Comparison of ENCODE assay signal across 1 cellular context in genomic region chr1:41516168-41516961, GRCh38.
TF ChIP-seq lines count a peak whose summit lies in the region.

No MANE protein-coding gene starts in this region.

TF ChIP-seq in SK-N-SH, 30 proteins besides CTCF, POLR2A, EP300 and RAD21 (continued from another document):
- TF ChIP-seq REST (IDR thresholded peaks at IDR 0.05; ENCODE audit: low read depth, low read length) (peak; percentile 92), GATA2 (CRISPR knock-in tag; IDR thresholded peaks at IDR 0.05) (no peak), MAX (IDR thresholded peaks at IDR 0.05; ENCODE audit: low read depth) (peak; percentile 24; the same call in 1 of the 2 replicates), USF2 (IDR thresholded peaks at IDR 0.05; ENCODE audit: borderline replicate concordance, low read depth, low read length) (no peak), IRF3 (IDR thresholded peaks at IDR 0.05; ENCODE audit: low read depth, low read length) (no peak), FOXM1 (IDR thresholded peaks at IDR 0.05; ENCODE audit: low read depth) (no peak), CHD2 (IDR thresholded peaks at IDR 0.05; ENCODE audit: low read length, partially characterized antibody) (peak; percentile 14), POLR2AphosphoS5 (IDR thresholded peaks at IDR 0.05; ENCODE audit: low read depth, low read length) (no peak), ELF1 (IDR thresholded peaks at IDR 0.05) (no peak), USF1 (IDR thresholded peaks at IDR 0.05; ENCODE audit: borderline replicate concordance, low read depth) (no peak), RCOR1 (IDR thresholded peaks at IDR 0.05; ENCODE audit: low read length) (0 out of 2 replicates have a peak, but pooled peaks have one; percentile 37), SIN3A (IDR thresholded peaks at IDR 0.05; ENCODE audit: borderline replicate concordance, low read depth, low read length) (no peak)
